ENCODE assay signal across 18 cellular contexts in the genomic region with DNA sequence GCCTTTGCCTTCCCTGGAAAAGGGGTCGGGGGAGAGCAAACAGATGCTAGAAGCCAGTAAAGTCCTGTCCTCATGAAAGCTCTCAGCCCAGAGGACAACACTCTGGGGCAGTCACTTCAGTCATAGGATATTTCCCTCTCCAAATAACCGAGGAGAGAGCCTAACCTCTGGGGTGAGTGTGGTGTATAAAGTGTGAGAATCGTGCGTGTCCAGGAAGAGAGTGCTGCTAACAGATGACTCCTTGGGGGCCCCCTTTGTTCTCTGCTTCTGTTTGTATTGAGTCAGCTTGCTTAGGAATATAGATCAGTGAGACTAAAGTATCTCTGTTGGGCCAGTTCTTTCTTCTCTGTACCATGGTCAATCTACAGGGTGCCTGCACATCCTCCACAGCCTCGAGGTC.
DNase-seq lines count a peak whose midpoint lies in the region; ATAC-seq and TF ChIP-seq lines count a peak whose summit lies in the region.
"Had no signal": no experiment of that assay in that cellular context is flagged by ENCODE, and none has a peak within 500 bp of the region (broad histone marks: within the 10 kb centered on the region; RNA-seq: fewer than 3 reads in every experiment).

No MANE protein-coding gene starts in this region.

- no peaks in the 10 kb centered on the region for H3K79me2 ChIP-seq in trophoblast cell (ENCODE audit: control insufficient read depth, insufficient read depth, low read length, poor library complexity)

- no peak overlapping the region for H4K12ac ChIP-seq in trophoblast cell (ENCODE audit: low read depth, low read length)

- TF ChIP-seq CTCF in left ventricle myocardium inferior (IDR thresholded peaks at IDR 0.05; ENCODE audit: borderline replicate concordance) (no peak), vagina (IDR thresholded peaks at IDR 0.05) (no peak)

- no peak overlapping the region for H3K4me2 ChIP-seq in trophoblast cell (ENCODE audit: low read length)

- H3K4ac ChIP-seq in trophoblast cell (ENCODE audit: low read depth, low read length) = no peak overlapping the region

- H3K23ac ChIP-seq in trophoblast cell (ENCODE audit: low read length) = no peak overlapping the region

- H3K36me3 ChIP-seq in left ventricle myocardium inferior (no peaks in the 10 kb centered on the region), trophoblast cell (ENCODE audit: control insufficient read depth in 1 of 2, insufficient read depth in 2 of 2, low read length in 2 of 2) (peaks cover 5 to 12% of the 10 kb centered on the region in 2 experiments), vagina (no peaks in the 10 kb centered on the region)

- DNase-seq in Right ventricle myocardium superior = no peak
- DNase-seq in cardiac septum (ENCODE audit: low spot score) = no peak
- DNase-seq in left ventricle myocardium inferior = no peak
- no peak for DNase-seq in trophoblast cell
- no peak for DNase-seq in vagina (ENCODE audit: extremely low spot score in 2 of 2)
- DNase-seq in ACHN = no peak
- no peak for DNase-seq in activated naive CD4-positive, alpha-beta T cell treated with Interleukin-2 at 50 U/mL for 16 hours
- no peak for DNase-seq in HCEC 1CT
- DNase-seq: activated CD4-positive, alpha-beta memory T cell treated with anti-CD3 and anti-CD28 coated beads, Interleukin-2, amount 10 ng/mL, durations not matched to agents 7 days and 5 days; aorta; Caco-2; effector memory CD4-positive, alpha-beta T cell; GOT3; NCI-H1092 treated with DMSO at 0.1 percent for 48 hours; NCI-H2171; posterior cingulate gyrus; stimulated activated CD4-positive, alpha-beta T cell treated with anti-CD3 and anti-CD28 coated beads, Interleukin-1b, Interleukin-23, amount 100 ng/mL, for 48 hours had no signal

- no CpG with 5 or more reads among the region's 5 CpGs for WGBS in trophoblast cell (ENCODE audit: extremely low coverage, insufficient coverage, insufficient read length)

- no peak overlapping the region for H2BK5ac ChIP-seq in trophoblast cell (ENCODE audit: low read depth, low read length, poor library complexity)

- H3K27me3 ChIP-seq in left ventricle myocardium inferior (ENCODE audit: low read depth) = no peaks in the 10 kb centered on the region
- H3K27me3 ChIP-seq in trophoblast cell (ENCODE audit: insufficient read depth, low read length) = no peaks in the 10 kb centered on the region
- no peaks in the 10 kb centered on the region for H3K27me3 ChIP-seq in vagina

- H4K8ac ChIP-seq in trophoblast cell (ENCODE audit: low read depth, low read length) = no peak overlapping the region

- H3K27ac ChIP-seq in left ventricle myocardium inferior (replicated peaks) = peak overlapping the region; percentile 30
- peak overlapping the region; percentile 30 for H3K27ac ChIP-seq in trophoblast cell (ENCODE audit: low read depth, low read length)
- H3K27ac ChIP-seq in vagina = peak overlapping the region; percentile 52
- H3K27ac ChIP-seq: SK-N-MC had no signal

- H3K14ac ChIP-seq in trophoblast cell (ENCODE audit: low read length) = no peak overlapping the region

- H3K79me1 ChIP-seq in trophoblast cell (ENCODE audit: low read length) = peaks cover 8% of the 10 kb centered on the region

- no peak overlapping the region for H4K91ac ChIP-seq in trophoblast cell (ENCODE audit: low read depth, low read length)

- no peak overlapping the region for H2AFZ ChIP-seq in trophoblast cell (ENCODE audit: insufficient read depth, low read length, poor library complexity)

- in situ Hi-C loops in ACHN (cut with HindIII; ENCODE audit: low pct_ligation_motif_present, low pct_unique_long_range_greater_than_20kb, low sequenced_read_pairs) = no loop called here

- no peak overlapping the region for H3K18ac ChIP-seq in trophoblast cell (ENCODE audit: low read length)

- H3K4me3 ChIP-seq in left ventricle myocardium inferior (no peak overlapping the region), trophoblast cell (ENCODE audit: low read depth, low read length) (no peak overlapping the region), vagina (no peak overlapping the region)
- H3K4me3 ChIP-seq: SK-N-MC had no signal

- ATAC-seq in Right ventricle myocardium superior (ENCODE audit: poor library complexity) = peak; percentile 18

- no peak overlapping the region for H2AK5ac ChIP-seq in trophoblast cell (ENCODE audit: low read length)

- H2BK12ac ChIP-seq in trophoblast cell (ENCODE audit: low read length) = no peak overlapping the region

- intact Hi-C loops in Right ventricle myocardium superior (cut with DNase I) (no loop called here), cardiac septum (cut with DNase I) (no loop called here), left ventricle myocardium inferior (cut with micrococcal nuclease) (no loop called here), vagina (cut with DNase I) (no loop called here)

- peaks cover 33% of the 10 kb centered on the region for H3K4me1 ChIP-seq in left ventricle myocardium inferior
- H3K4me1 ChIP-seq in trophoblast cell (ENCODE audit: control insufficient read depth in 1 of 2, insufficient read depth in 2 of 2, low read length in 2 of 2) = peaks cover 3 to 6% of the 10 kb centered on the region in 2 experiments
- peaks cover 12% of the 10 kb centered on the region for H3K4me1 ChIP-seq in vagina
- H3K4me1 ChIP-seq: Caco-2 had no signal

- H2BK120ac ChIP-seq in trophoblast cell (ENCODE audit: insufficient read depth, low read length, poor library complexity) = no peak overlapping the region

- TF ChIP-seq POLR2A in vagina (IDR thresholded peaks at IDR 0.05) = no peak

- H3K9ac ChIP-seq in trophoblast cell (ENCODE audit: low read length) = no peak overlapping the region

- no peaks in the 10 kb centered on the region for H3K9me3 ChIP-seq in left ventricle myocardium inferior (replicated peaks)
- no peaks in the 10 kb centered on the region for H3K9me3 ChIP-seq in trophoblast cell (ENCODE audit: insufficient read depth, low read depth, low read length)
- no peaks in the 10 kb centered on the region for H3K9me3 ChIP-seq in vagina
- H3K9me3 ChIP-seq: Caco-2 had no signal
